Comparison of ENCODE assay signal across 1 cellular context in the genomic region with DNA sequence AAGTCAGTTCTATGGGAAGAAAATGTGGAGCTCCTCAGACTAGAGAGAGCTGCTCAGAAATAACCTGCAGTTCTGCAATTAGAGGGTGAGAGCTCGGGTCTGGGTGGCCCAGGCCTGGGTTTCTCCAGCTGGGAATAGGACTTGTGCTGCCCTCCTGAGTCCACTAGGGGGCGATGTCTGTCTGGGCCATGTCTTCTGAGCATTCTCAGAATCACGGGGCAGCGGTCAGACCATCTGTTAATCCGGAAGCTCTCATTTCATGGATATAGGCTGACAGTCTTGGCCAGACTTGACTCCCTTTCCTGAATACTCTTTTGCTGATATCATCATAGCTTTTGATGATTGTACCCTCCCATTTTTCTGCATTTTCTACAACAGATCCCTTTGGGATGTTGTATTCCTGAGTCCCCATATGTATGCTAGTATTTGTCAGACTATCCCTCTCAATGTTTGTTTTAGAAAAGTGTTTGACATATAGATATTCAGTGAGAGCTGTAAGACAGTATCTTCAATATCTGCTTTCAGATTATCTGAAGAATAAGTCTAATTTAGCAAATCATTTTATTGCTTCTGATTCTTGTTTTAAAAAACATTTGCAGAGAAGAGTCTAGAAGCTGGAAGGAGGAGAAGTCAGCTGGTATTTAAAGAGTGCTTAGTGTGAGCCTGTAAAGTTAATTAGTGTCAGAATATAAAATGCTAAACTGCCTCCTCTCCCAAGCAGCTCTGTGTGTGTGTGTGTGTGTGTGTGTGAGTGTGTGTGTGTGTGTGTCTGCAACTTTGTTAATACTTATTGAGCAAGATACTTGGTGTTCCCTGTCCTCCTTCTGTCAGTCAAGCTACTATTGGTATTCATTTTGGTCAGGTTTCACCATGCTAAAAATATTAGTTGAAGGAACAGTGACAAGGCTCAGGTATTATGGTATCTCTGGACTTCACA.
TF ChIP-seq lines count a peak whose summit lies in the region.

No MANE protein-coding gene starts in this region.

TF ChIP-seq in HEK293, 187 proteins besides CTCF, POLR2A, EP300 and RAD21 (continued from another document):
- TF ChIP-seq, protein P1, sequence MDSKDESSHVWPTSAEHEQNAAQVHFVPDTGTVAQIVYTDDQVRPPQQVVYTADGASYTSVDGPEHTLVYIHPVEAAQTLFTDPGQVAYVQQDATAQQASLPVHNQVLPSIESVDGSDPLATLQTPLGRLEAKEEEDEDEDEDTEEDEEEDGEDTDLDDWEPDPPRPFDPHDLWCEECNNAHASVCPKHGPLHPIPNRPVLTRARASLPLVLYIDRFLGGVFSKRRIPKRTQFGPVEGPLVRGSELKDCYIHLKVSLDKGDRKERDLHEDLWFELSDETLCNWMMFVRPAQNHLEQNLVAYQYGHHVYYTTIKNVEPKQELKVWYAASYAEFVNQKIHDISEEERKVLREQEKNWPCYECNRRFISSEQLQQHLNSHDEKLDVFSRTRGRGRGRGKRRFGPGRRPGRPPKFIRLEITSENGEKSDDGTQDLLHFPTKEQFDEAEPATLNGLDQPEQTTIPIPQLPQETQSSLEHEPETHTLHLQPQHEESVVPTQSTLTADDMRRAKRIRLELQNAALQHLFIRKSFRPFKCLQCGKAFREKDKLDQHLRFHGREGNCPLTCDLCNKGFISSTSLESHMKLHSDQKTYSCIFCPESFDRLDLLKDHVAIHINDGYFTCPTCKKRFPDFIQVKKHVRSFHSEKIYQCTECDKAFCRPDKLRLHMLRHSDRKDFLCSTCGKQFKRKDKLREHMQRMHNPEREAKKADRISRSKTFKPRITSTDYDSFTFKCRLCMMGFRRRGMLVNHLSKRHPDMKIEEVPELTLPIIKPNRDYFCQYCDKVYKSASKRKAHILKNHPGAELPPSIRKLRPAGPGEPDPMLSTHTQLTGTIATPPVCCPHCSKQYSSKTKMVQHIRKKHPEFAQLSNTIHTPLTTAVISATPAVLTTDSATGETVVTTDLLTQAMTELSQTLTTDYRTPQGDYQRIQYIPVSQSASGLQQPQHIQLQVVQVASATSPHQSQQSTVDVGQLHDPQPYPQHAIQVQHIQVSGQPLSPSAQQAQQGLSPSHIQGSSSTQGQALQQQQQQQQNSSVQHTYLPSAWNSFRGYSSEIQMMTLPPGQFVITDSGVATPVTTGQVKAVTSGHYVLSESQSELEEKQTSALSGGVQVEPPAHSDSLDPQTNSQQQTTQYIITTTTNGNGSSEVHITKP (tag by site-specific recombination; IDR thresholded peaks at IDR 0.05): peak; percentile 46
- TF ChIP-seq KLF7 (tag by site-specific recombination; IDR thresholded peaks at IDR 0.05; ENCODE audit: borderline replicate concordance) (no peak), ZNF654 (tag by site-specific recombination; IDR thresholded peaks at IDR 0.05; ENCODE audit: low read depth) (peak; percentile 71), ZBTB17 (tag by site-specific recombination; IDR thresholded peaks at IDR 0.05) (peak; percentile 59; the same call in 1 of the 2 replicates)
